20 cellular contexts compared by ENCODE assay signal in the genomic region with DNA sequence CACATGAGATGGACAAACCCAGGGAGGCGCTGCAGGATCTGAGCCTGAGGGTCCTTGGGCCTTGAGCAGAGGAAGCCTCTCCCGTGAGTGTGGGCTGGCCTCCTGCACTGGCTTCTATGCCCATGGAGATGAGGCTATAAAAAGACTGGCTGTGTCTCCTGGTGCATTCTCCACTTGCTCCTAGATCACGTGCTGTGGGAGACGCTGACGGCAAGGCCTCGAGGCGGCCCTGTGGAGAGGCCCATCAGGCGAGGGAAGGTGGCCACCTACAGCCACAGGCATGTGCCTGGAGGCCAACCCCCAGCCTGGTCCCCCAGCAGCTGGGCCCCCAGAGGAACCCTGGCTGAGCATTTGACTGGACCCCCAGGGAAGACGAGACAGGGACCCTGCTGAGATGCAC.
DNase-seq lines count a peak whose midpoint lies in the region; ATAC-seq and TF ChIP-seq lines count a peak whose summit lies in the region.
"Had no signal": no experiment of that assay in that cellular context is flagged by ENCODE, and none has a peak within 500 bp of the region (broad histone marks: within the 10 kb centered on the region; RNA-seq: fewer than 3 reads in every experiment).

No MANE protein-coding gene starts in this region.

- H3K27ac Mint-ChIP-seq in Caco-2 (ENCODE audit: unreplicated experiment), result no peak overlapping the region

- no peak overlapping the region for H2BK15ac ChIP-seq in neuronal stem cell (ENCODE audit: low read length)

- no peak overlapping the region for H3K27ac ChIP-seq in heart left ventricle
- H3K27ac ChIP-seq in left ventricle myocardium inferior (replicated peaks), result no peak overlapping the region
- H3K27ac ChIP-seq in neuronal stem cell (replicated peaks; ENCODE audit: low read length), result no peak overlapping the region
- H3K27ac ChIP-seq: HL-60, KMS-11, SJSA1 had no signal

- peaks cover 0 to 3% (median 0%) of the 10 kb centered on the region in 12 donors for H3K4me1 ChIP-seq in heart left ventricle
- no peaks in the 10 kb centered on the region for H3K4me1 ChIP-seq in left ventricle myocardium inferior
- H3K4me1 ChIP-seq in neuronal stem cell (ENCODE audit: control insufficient read depth in 2 of 2, insufficient read depth in 1 of 2, low read depth in 1 of 2, low read length in 2 of 2), result no peaks in the 10 kb centered on the region
- H3K4me1 ChIP-seq in Caco-2, result no peaks in the 10 kb centered on the region
- H3K4me1 ChIP-seq: SJSA1 had no signal

- no peak overlapping the region for H3K4me2 ChIP-seq in neuronal stem cell (ENCODE audit: insufficient read depth, low read length, poor library complexity, severe bottlenecking)
- H3K4me2 ChIP-seq: KMS-11 had no signal

- peak in 2 of 5 donors; percentile 16 to 48 for DNase-seq in heart left ventricle
- no peak for DNase-seq in left ventricle myocardium inferior
- DNase-seq in left ventricle myocardium superior, result no peak
- DNase-seq in neuronal stem cell (ENCODE audit: low spot score), result no peak
- DNase-seq in Caco-2, result no peak
- DNase-seq in stimulated activated naive CD4-positive, alpha-beta T cell treated with Interleukin-2 at 50 U/mL for 16 hours (lab: John Stamatoyannopoulos, UW), result no peak
- no peak for DNase-seq in stimulated activated CD4-positive, alpha-beta T cell treated with anti-CD3 and anti-CD28 coated beads, Interleukin-15, amount 100 ng/mL, for 24 hours
- DNase-seq: AML-193, C1 segment of cervical spinal cord, DMS53, NCI-H1092 treated with DMSO at 0.1 percent for 48 hours, NCI-H1436 treated with DMSO at 0.1 percent for 48 hours, NCI-H1930, NCI-H2227 treated with DMSO at 0.1 percent for 48 hours, NCI-H510A, NCI-H748 treated with DMSO at 0.1 percent for 48 hours had no signal

- H2AFZ ChIP-seq in neuronal stem cell (ENCODE audit: low read length), result no peak overlapping the region

- no peak overlapping the region for H2BK5ac ChIP-seq in neuronal stem cell (ENCODE audit: low read length)

- CTCF ChIA-PET in Caco-2 (lab: Charles Lee), result no interaction called here

- no peak overlapping the region for H2AK5ac ChIP-seq in neuronal stem cell (ENCODE audit: low read depth, low read length)

- no peak overlapping the region for H3K9ac ChIP-seq in neuronal stem cell (ENCODE audit: low read depth, low read length, poor library complexity)
- H3K9ac ChIP-seq: KMS-11 had no signal

- H4K91ac ChIP-seq in neuronal stem cell (ENCODE audit: low read depth, low read length, poor library complexity), result no peak overlapping the region

- H3K4me3 Mint-ChIP-seq in Caco-2 (ENCODE audit: unreplicated experiment), result no peak overlapping the region

- no TSS peak for BruUV-seq in Caco-2 (replicated peaks; lab: Mats Ljungman, UMichigan)

- no peak overlapping the region for H3K4me3 ChIP-seq in heart left ventricle
- no peak overlapping the region for H3K4me3 ChIP-seq in left ventricle myocardium inferior
- H3K4me3 ChIP-seq in neuronal stem cell (ENCODE audit: low read length in 2 of 2), result no peak overlapping the region
- no peak overlapping the region for H3K4me3 ChIP-seq in Caco-2 (ENCODE audit: low read depth, low read length)
- H3K4me3 ChIP-seq: SJSA1 had no signal

- no peak overlapping the region for H2BK12ac ChIP-seq in neuronal stem cell (ENCODE audit: low read length)

- ATAC-seq in heart left ventricle (peak in 3 of 4 donors; percentile 52 to 72 (median 61)), left ventricle myocardium superior (peak; percentile 64), HG03439 (IDR thresholded peaks at IDR 0.05; ENCODE audit: unreplicated experiment) (no peak)

- POLR2A ChIA-PET in Caco-2 (lab: Charles Lee), result no interaction called here

- H3K4me1 Mint-ChIP-seq in Caco-2 (ENCODE audit: low read depth, unreplicated experiment), result no peaks in the 10 kb centered on the region

- 64 to 80% (median 73%) methylated on average over 8 to 9 of the region's 9 CpGs for WGBS in heart left ventricle, 4 donors
- no CpG with 5 or more reads among the region's 9 CpGs for WGBS in neuronal stem cell (ENCODE audit: extremely low coverage in 2 of 2, insufficient read length in 2 of 2, insufficient replicate concordance in 1 of 2), 2 donors

- H3K27me3 ChIP-seq in heart left ventricle (no peaks in the 10 kb centered on the region), left ventricle myocardium inferior (ENCODE audit: low read depth) (no peaks in the 10 kb centered on the region), neuronal stem cell (ENCODE audit: control insufficient read depth in 3 of 3, insufficient read depth in 3 of 3, low read depth in 1 of 3, low read length in 3 of 3) (no peaks in the 10 kb centered on the region), Caco-2 (replicated peaks; ENCODE audit: control insufficient read depth, insufficient read depth, low read length) (no peaks in the 10 kb centered on the region)
- H3K27me3 ChIP-seq: SJSA1 had no signal

- H3K36me3 Mint-ChIP-seq in Caco-2 (ENCODE audit: insufficient read depth, unreplicated experiment), result peaks cover 5% of the 10 kb centered on the region

- H3K14ac ChIP-seq in neuronal stem cell (ENCODE audit: low read length), result no peak overlapping the region

- H3K79me1 ChIP-seq in neuronal stem cell (ENCODE audit: low read depth, low read length), result no peaks in the 10 kb centered on the region

- TF ChIP-seq CTCF in heart left ventricle (IDR thresholded peaks at IDR 0.05) (no peak), left ventricle myocardium inferior (IDR thresholded peaks at IDR 0.05; ENCODE audit: borderline replicate concordance) (no peak), Caco-2 (IDR thresholded peaks at IDR 0.05; ENCODE audit: insufficient read depth in 1 of 2, low read depth in 1 of 2, low read length in 1 of 2, severe bottlenecking in 1 of 2, unreplicated experiment in 1 of 2) (no peak)

- H4K8ac ChIP-seq in neuronal stem cell (ENCODE audit: low read depth, low read length), result no peak overlapping the region

- no peaks in the 10 kb centered on the region for H3K27me3 Mint-ChIP-seq in Caco-2 (ENCODE audit: insufficient read depth, unreplicated experiment)

- H3K4ac ChIP-seq in neuronal stem cell (ENCODE audit: low read length), result no peak overlapping the region

- H3K9me3 ChIP-seq in heart left ventricle (peaks cover 0 to 13% (median 0%) of the 10 kb centered on the region in 12 donors), left ventricle myocardium inferior (replicated peaks) (peaks cover 28% of the 10 kb centered on the region), neuronal stem cell (replicated peaks in 1 of 2; ENCODE audit: control insufficient read depth in 2 of 2, insufficient read depth in 1 of 2, low read depth in 1 of 2, low read length in 2 of 2) (peaks cover 0 to 2% of the 10 kb centered on the region in 2 donors), Caco-2 (no peaks in the 10 kb centered on the region)
- H3K9me3 ChIP-seq: SJSA1 had no signal

- H3K18ac ChIP-seq in neuronal stem cell (ENCODE audit: low read length), result peak overlapping the region; percentile 42

- H3K23ac ChIP-seq in neuronal stem cell (ENCODE audit: low read depth, low read length, poor library complexity), result no peak overlapping the region

- H3K36me3 ChIP-seq in heart left ventricle (peaks cover 0 to 19% (median 5%) of the 10 kb centered on the region in 9 donors), left ventricle myocardium inferior (peaks cover 32% of the 10 kb centered on the region), neuronal stem cell (replicated peaks in 1 of 2; ENCODE audit: control insufficient read depth in 2 of 2, insufficient read depth in 2 of 2, low read length in 2 of 2) (peaks cover 5 to 7% of the 10 kb centered on the region in 2 donors), Caco-2 (ENCODE audit: control insufficient read depth, insufficient read depth, low read length) (no peaks in the 10 kb centered on the region)
- H3K36me3 ChIP-seq: SJSA1 had no signal

- no peaks in the 10 kb centered on the region for H3K9me3 Mint-ChIP-seq in Caco-2 (ENCODE audit: unreplicated experiment)

- H2BK120ac ChIP-seq in neuronal stem cell (ENCODE audit: low read depth, low read length), result no peak overlapping the region

- intact Hi-C loops in heart left ventricle (cut with DNase I), result loop anchor here in 1 of 10 donors (10.0 kb wide), 1 partner anchor 838 kb away; no protein-coding TSS in a partner anchor
- intact Hi-C loops in left ventricle myocardium inferior (cut with micrococcal nuclease), result no loop called here
- intact Hi-C loops in left ventricle myocardium superior (cut with micrococcal nuclease), result no loop called here
- intact Hi-C loops in Caco-2 (cut with micrococcal nuclease; ENCODE audit: unreplicated experiment), result no loop called here

- no peak for TF ChIP-seq POLR2A in heart left ventricle (IDR thresholded peaks at IDR 0.05)
